Comparison of ENCODE assay signal across 11 cellular contexts in the genomic region with DNA sequence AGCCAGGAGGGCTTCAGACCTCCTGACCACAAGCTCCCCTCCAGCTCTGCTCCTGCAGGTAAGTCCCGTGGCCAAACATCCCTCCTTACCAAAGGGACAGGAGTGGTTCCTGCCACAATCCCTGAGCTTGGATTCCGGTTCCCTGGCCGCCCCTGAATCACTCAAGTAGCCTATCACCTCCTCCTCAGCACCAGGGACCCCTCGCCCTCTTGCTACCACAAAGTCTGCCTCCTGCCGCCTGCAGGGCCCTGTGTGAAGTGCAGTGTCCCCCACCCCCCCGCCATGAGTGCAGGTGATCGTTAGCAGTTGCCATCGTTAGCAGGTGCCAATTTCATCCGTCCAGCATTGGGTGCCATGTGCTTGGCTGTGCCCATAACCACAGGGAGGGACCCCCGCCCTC. TPM values are rescaled to one million over a fixed set of nuclear protein-coding genes. Genes with fewer than 3 reads are reported as not detected.
DNase-seq lines count a peak whose midpoint lies in the region; ATAC-seq, FAIRE-seq and TF ChIP-seq lines count a peak whose summit lies in the region.
"Had no signal": no experiment of that assay in that cellular context is flagged by ENCODE, and none has a peak within 500 bp of the region (broad histone marks: within the 10 kb centered on the region; RNA-seq: fewer than 3 reads in every experiment).

No MANE protein-coding gene starts in this region.

- no peak overlapping the region for H4K91ac ChIP-seq in mesenchymal stem cell (ENCODE audit: low read length)

- H3K36me3 ChIP-seq in DOHH2 (ENCODE audit: control insufficient read depth, low read length) (no peaks in the 10 kb centered on the region), H7 (replicated peaks; ENCODE audit: control insufficient read depth, insufficient read depth, low read length) (no peaks in the 10 kb centered on the region), GM12878 (ENCODE audit: control insufficient read depth in 2 of 2, insufficient read depth in 2 of 2, low read length in 1 of 2) (no peaks in the 10 kb centered on the region), mesenchymal stem cell (ENCODE audit: control insufficient read depth in 1 of 2, insufficient read depth in 2 of 2, low read depth in 1 of 2, low read length in 2 of 2) (peaks cover 3 to 45% of the 10 kb centered on the region in 2 experiments)

- in situ Hi-C loops in GM12878 (cut with MboI): no loop called here

- H4K20me1 ChIP-seq in DOHH2 (ENCODE audit: control insufficient read depth, insufficient read depth, low read depth, low read length): no peaks in the 10 kb centered on the region
- no peaks in the 10 kb centered on the region for H4K20me1 ChIP-seq in GM12878 (ENCODE audit: control insufficient read depth, insufficient read depth)

- SMC1A ChIA-PET in GM12878 (lab: Charles Lee; ENCODE audit: uncharacterized antibody, unreplicated experiment): no interaction called here

- H2AK5ac ChIP-seq in mesenchymal stem cell (ENCODE audit: low read length, severe bottlenecking): no peak overlapping the region

- no peak for TF ChIP-seq EP300 in GM12878 (IDR thresholded peaks at IDR 0.05; ENCODE audit: borderline replicate concordance in 1 of 2, control insufficient read depth in 1 of 2, low read depth in 2 of 2, low read length in 2 of 2)

- no peak for FAIRE-seq in GM12878 (lab: Jason Lieb, UNC)

- RAD21 ChIA-PET in GM12878 (lab: Charles Lee; ENCODE audit: unreplicated experiment): no interaction called here

- no peak overlapping the region for H4K8ac ChIP-seq in mesenchymal stem cell (ENCODE audit: low read length)

- no peak overlapping the region for H3K18ac ChIP-seq in mesenchymal stem cell (ENCODE audit: low read depth in 1 of 2, low read length in 2 of 2)

- no peak overlapping the region for H3K4me3 ChIP-seq in DOHH2 (ENCODE audit: low read length)
- H3K4me3 ChIP-seq in H7 (ENCODE audit: insufficient read depth, low read depth, low read length): no peak overlapping the region
- H3K4me3 ChIP-seq in GM12878: no peak overlapping the region
- H3K4me3 ChIP-seq in mesenchymal stem cell (ENCODE audit: insufficient read depth in 1 of 2, low read depth in 1 of 2, low read length in 2 of 2): no peak overlapping the region

- H3K9me2 ChIP-seq in DOHH2 (replicated peaks; ENCODE audit: control insufficient read depth, low read length): no peaks in the 10 kb centered on the region

- no peaks in the 10 kb centered on the region for H3K79me1 ChIP-seq in mesenchymal stem cell (replicated peaks; ENCODE audit: low read length, poor library complexity, severe bottlenecking)

- DNase-seq in H7 (peak; percentile 95), GM12878 (ENCODE audit: low read depth, low spot score) (no peak), mesenchymal stem cell (no peak), DMS53 treated with DMSO at 0.1 percent for 48 hours (lab: John Stamatoyannopoulos, UW; ENCODE audit: unreplicated experiment) (no peak), NCI-H2196 (lab: John Stamatoyannopoulos, UW; ENCODE audit: unreplicated experiment) (no peak), COLO829 (ENCODE audit: low spot score) (no peak)
- DNase-seq: activated CD4-positive, alpha-beta T cell treated with anti-CD3 and anti-CD28 coated beads for 1 hour; activated naive CD4-positive, alpha-beta T cell treated with Interleukin-2 at 50 U/mL for 16 hours; NCI-H2227 treated with DMSO at 0.1 percent for 48 hours; Right ventricle myocardium superior had no signal

- peak overlapping the region; percentile 26 for H2BK15ac ChIP-seq in mesenchymal stem cell (ENCODE audit: low read depth, poor library complexity, severe bottlenecking)

- H3K4me2 ChIP-seq in DOHH2 (ENCODE audit: low read length) (no peak overlapping the region), GM12878 (ENCODE audit: control insufficient read depth, insufficient read depth) (no peak overlapping the region), mesenchymal stem cell (ENCODE audit: low read length, poor library complexity, severe bottlenecking) (no peak overlapping the region)

- no peak overlapping the region for H3K14ac ChIP-seq in mesenchymal stem cell (ENCODE audit: low read length in 2 of 2)

- no peak overlapping the region for H2BK5ac ChIP-seq in mesenchymal stem cell (ENCODE audit: low read depth, low read length, poor library complexity, severe bottlenecking)

- no peak for TF ChIP-seq POLR2A in GM12878 (IDR thresholded peaks at IDR 0.05; ENCODE audit: low read depth, low read length)

- H3F3A ChIP-seq in DOHH2 (ENCODE audit: control insufficient read depth, insufficient read depth): no peaks in the 10 kb centered on the region

- WGBS in GM12878 (ENCODE audit: insufficient coverage, insufficient replicate concordance, low lambda C conversion rate, missing lambda C conversion rate): 56% methylated on average over 10 of the region's 10 CpGs
- WGBS in mesenchymal stem cell: 65% methylated on average over 10 of the region's 10 CpGs

- POLR2A ChIA-PET in GM12878 (lab: Charles Lee): no interaction called here

- TF ChIP-seq CTCF in DOHH2 (IDR thresholded peaks at IDR 0.05; ENCODE audit: low read depth, low read length, poor library complexity, severe bottlenecking): peak; percentile 58
- TF ChIP-seq CTCF in GM12878 (IDR thresholded peaks at IDR 0.05 in 2 of 3, conservative IDR thresholded peaks at IDR 0.05 in 1 of 3; ENCODE audit: control insufficient read depth in 2 of 3, extremely low read depth in 1 of 3, insufficient read depth in 1 of 3, low read depth in 3 of 3, low read length in 3 of 3): peak in 2 of 3 experiments; percentile 26 to 35; a peak in 2 of 6 replicates

- H2BK120ac ChIP-seq in mesenchymal stem cell (ENCODE audit: low read depth, low read length): no peak overlapping the region

- H3K9ac ChIP-seq in GM12878 (ENCODE audit: control insufficient read depth, insufficient read depth, low read length): no peak overlapping the region
- H3K9ac ChIP-seq in mesenchymal stem cell (ENCODE audit: low read length): no peak overlapping the region

- BruUV-seq in GM12878 (replicated peaks; lab: Mats Ljungman, UMichigan): no TSS peak

- CTCF ChIA-PET in GM12878 (lab: Yijun Ruan, JAX): interaction anchor here (0.6 to 1.9 kb wide), 4 partner anchors 10 to 215 kb away, joined by 3 to 5 read pairs (median 4); no protein-coding TSS in a partner anchor

- TF ChIP-seq RAD21 in GM12878 (IDR thresholded peaks at IDR 0.05; ENCODE audit: insufficient read depth, low read depth, low read length): no peak

- intact Hi-C loops in GM12878 (cut with micrococcal nuclease; ENCODE audit: unreplicated experiment): no loop called here

- H3K4me1 ChIP-seq in DOHH2 (ENCODE audit: control insufficient read depth, low read length): no peaks in the 10 kb centered on the region
- H3K4me1 ChIP-seq in GM12878 (ENCODE audit: control insufficient read depth, insufficient read depth, low read length): no peaks in the 10 kb centered on the region
- peaks cover 13% of the 10 kb centered on the region for H3K4me1 ChIP-seq in mesenchymal stem cell (ENCODE audit: control insufficient read depth, insufficient read depth, low read depth, low read length)

- H3K4ac ChIP-seq in mesenchymal stem cell (ENCODE audit: low read depth in 1 of 2, low read length in 2 of 2): peak overlapping the region in 1 of 2 experiments; percentile 35

- no peaks in the 10 kb centered on the region for H3K79me2 ChIP-seq in DOHH2 (ENCODE audit: control insufficient read depth, low read length)
- H3K79me2 ChIP-seq in GM12878 (ENCODE audit: control insufficient read depth, insufficient read depth, low read length): no peaks in the 10 kb centered on the region

- no peaks in the 10 kb centered on the region for H3K9me3 ChIP-seq in DOHH2 (ENCODE audit: control insufficient read depth, insufficient read depth, low read length)
- H3K9me3 ChIP-seq in GM12878 (replicated peaks; ENCODE audit: control insufficient read depth, insufficient read depth, low read length): no peaks in the 10 kb centered on the region
- no peaks in the 10 kb centered on the region for H3K9me3 ChIP-seq in mesenchymal stem cell (ENCODE audit: control insufficient read depth, low read length)

- no peak overlapping the region for H2BK12ac ChIP-seq in mesenchymal stem cell (ENCODE audit: low read length in 2 of 2)

- H3K27ac ChIP-seq in DOHH2 (ENCODE audit: low read depth, low read length) (no peak overlapping the region), GM12878 (ENCODE audit: control insufficient read depth, insufficient read depth) (no peak overlapping the region), mesenchymal stem cell (ENCODE audit: low read length, poor library complexity, severe bottlenecking) (no peak overlapping the region)

- H3K27me3 ChIP-seq in DOHH2 (ENCODE audit: control insufficient read depth, low read length) (no peaks in the 10 kb centered on the region), H7 (ENCODE audit: control insufficient read depth, insufficient read depth, low read length) (no peaks in the 10 kb centered on the region; the same call in none of the 2 replicates), GM12878 (replicated peaks in 1 of 2; ENCODE audit: control insufficient read depth in 2 of 2, insufficient read depth in 2 of 2, low read length in 1 of 2) (0 out of 4 replicates have a peak, but pooled peaks cover 0 to 2% of the 10 kb centered on the region in 2 experiments), mesenchymal stem cell (ENCODE audit: control insufficient read depth in 1 of 2, insufficient read depth in 1 of 2, low read length in 2 of 2) (peaks cover 0 to 3% of the 10 kb centered on the region in 2 experiments)

- no peak for ATAC-seq in GM12878

- H2AFZ ChIP-seq in GM12878 (ENCODE audit: control insufficient read depth, low read depth, low read length) (no peak overlapping the region), mesenchymal stem cell (ENCODE audit: low read depth, low read length) (no peak overlapping the region)

- no peak overlapping the region for H3K23ac ChIP-seq in mesenchymal stem cell (ENCODE audit: low read length in 2 of 2)

RNA-seq across cellular contexts. Expression of a gene that starts 40.8 kb away (rescaled TPM):
- 73.7 and 79.7 TPM in 2 replicates for total RNA-seq in H7 (2014; rRNA removed; shearing (Covaris generic))
- 50.6 and 76.5 TPM in 2 replicates for total RNA-seq in GM12878 (2013; cell fraction: nucleolus; rRNA removed)
- total RNA-seq in GM12878 (2014; rRNA removed) (53.9 and 57.7 TPM in 2 replicates), GM12878 (2014; rRNA removed; fragmentation: Illumina TruSeq; extraction: Trizol) (55.3 and 56.9 TPM in 2 replicates), GM12878 (2021) (73.4 and 76.6 TPM in 2 replicates)
- 13.0 TPM for polyA plus RNA-seq in GM12878 (2011; ENCODE audit: low read depth)
- polyA plus RNA-seq in GM12878 (2011; rRNA removed) (30.5 and 59.4 TPM in 2 replicates), GM12878 (2014; fragmentation: Illumina TruSeq; extraction: Trizol) (37.9 and 60.6 TPM in 2 replicates), GM12878 (2014; fragmentation: Nextera tagmentation; extraction: Ambion mirVana) (1 to 10 TPM; 1.1 to 1.2 TPM), GM12878 (2014; rRNA removed) (81.6 and 91.1 TPM in 2 replicates), GM12878 (2016; fragmentation: Nextera tagmentation; extraction: Ambion mirVana) (10 to 100 TPM; 61.0 to 63.3 TPM)
- polyA plus RNA-seq in GM12878 (2011; cell fraction: cytosol; rRNA removed): 93.2 and 134 TPM in 2 replicates
- polyA plus RNA-seq in GM12878 (2011; cell fraction: nucleus; rRNA removed): 150 and 262 TPM in 2 replicates
- polyA plus RNA-seq in GM12878 (2012): 42.6 and 45.6 TPM in 2 replicates
- polyA minus RNA-seq in GM12878 (2011; rRNA and poly(A)+ RNA removed): 47.3 and 71.4 TPM in 2 replicates
- polyA minus RNA-seq in GM12878 (2011; cell fraction: cytosol; rRNA and poly(A)+ RNA removed): 34.5 and 45.1 TPM in 2 replicates
- polyA minus RNA-seq in GM12878 (2011; cell fraction: nucleus; rRNA and poly(A)+ RNA removed): 28.5 and 37.0 TPM in 2 replicates
- 80.2 TPM for polyA plus RNA-seq in mesenchymal stem cell (2013, experiment 1 of 2)
- polyA plus RNA-seq in mesenchymal stem cell (2013, experiment 2 of 2): 75.1 TPM
